ENCODE assay signal across 8 cellular contexts in genomic region chr1:219173758-219174671, GRCh38. TPM values are rescaled to one million over a fixed set of nuclear protein-coding genes. Genes with fewer than 3 reads are reported as not detected.
DNase-seq lines count a peak whose midpoint lies in the region; ATAC-seq, FAIRE-seq and TF ChIP-seq lines count a peak whose summit lies in the region.

Gene LYPLAL1, plus strand, starts transcription at chr1:219173878. Its CDS starts 13 bp downstream, at chr1:219173891.

- H3K27ac Mint-ChIP-seq in astrocyte (ENCODE audit: unreplicated experiment): peak within 1 kb of the TSS; percentile 93

- no peaks in the 10 kb centered on the region for H3K9me3 Mint-ChIP-seq in astrocyte (ENCODE audit: unreplicated experiment)

- no peak for TF ChIP-seq CTCF in astrocyte (IDR thresholded peaks at IDR 0.05; ENCODE audit: insufficient read depth, low read depth, low read length)

- peaks cover 30% of the 10 kb centered on the region for H3K79me2 ChIP-seq in astrocyte (ENCODE audit: insufficient read depth, low read length)

- H3K27me3 ChIP-seq in astrocyte (ENCODE audit: insufficient read depth, low read length) (no peaks in the 10 kb centered on the region), aorta (ENCODE audit: control insufficient read depth in 1 of 2, insufficient read depth in 2 of 2, low read length in 1 of 2) (no peaks in the 10 kb centered on the region)

- peaks cover 10% of the 10 kb centered on the region for H3K4me1 Mint-ChIP-seq in astrocyte (ENCODE audit: low read depth, unreplicated experiment)

- H3K27ac ChIP-seq in astrocyte (ENCODE audit: low read depth, low read length): peak within 1 kb of the TSS; percentile 94
- peak within 1 kb of the TSS; percentile 73 to 79 for H3K27ac ChIP-seq in aorta (ENCODE audit: low read depth in 1 of 2, low read length in 2 of 2)

- H3K4me3 ChIP-seq in astrocyte (ENCODE audit: insufficient read depth, low read depth, low read length): peak within 1 kb of the TSS; percentile 80
- peak within 1 kb of the TSS; percentile 36 to 66 for H3K4me3 ChIP-seq in aorta (ENCODE audit: low read length in 2 of 2)

- H3K9me3 ChIP-seq in astrocyte (ENCODE audit: insufficient read depth, low read depth, low read length): no peaks in the 10 kb centered on the region
- no peaks in the 10 kb centered on the region for H3K9me3 ChIP-seq in aorta (ENCODE audit: control insufficient read depth, low read length)

- ATAC-seq in GM18502 (IDR thresholded peaks at IDR 0.05; ENCODE audit: poor library complexity, unreplicated experiment) (peak; percentile 73), HG02938 (IDR thresholded peaks at IDR 0.05; ENCODE audit: unreplicated experiment) (peak; percentile 50), aorta (ENCODE audit: low FRiP score) (peak; percentile 97)

- FAIRE-seq in astrocyte (lab: Jason Lieb, UNC): peak; percentile 17

- intact Hi-C loops in aorta (cut with DNase I): loop anchor here (5.0 to 10.0 kb wide), 3 partner anchors 128 to 827 kb away; partner anchors contain the start of gene TGFB2 (in 1 of the 2)

- H3K36me3 ChIP-seq in astrocyte (ENCODE audit: insufficient read depth, low read length): no peaks in the 10 kb centered on the region
- H3K36me3 ChIP-seq in aorta (ENCODE audit: control insufficient read depth in 1 of 2, insufficient read depth in 2 of 2, low read length in 1 of 2): no peaks in the 10 kb centered on the region

- 1% methylated on average over 49 to 51 of the region's 51 CpGs for WGBS in aorta, 2 donors

- H3K36me3 Mint-ChIP-seq in astrocyte (ENCODE audit: low read depth, unreplicated experiment): peaks cover 2% of the 10 kb centered on the region

- H3K27me3 Mint-ChIP-seq in astrocyte (ENCODE audit: low read depth, unreplicated experiment): no peaks in the 10 kb centered on the region

- H3K4me2 ChIP-seq in astrocyte (ENCODE audit: low read length): peak within 1 kb of the TSS; percentile 92

- peak within 1 kb of the TSS; percentile 62 for H2AFZ ChIP-seq in astrocyte (ENCODE audit: low read depth, low read length)

- H3K4me3 Mint-ChIP-seq in astrocyte (ENCODE audit: unreplicated experiment): peak within 1 kb of the TSS; percentile 99

- DNase-seq in NCI-H2029 (lab: John Stamatoyannopoulos, UW): peak; percentile 60
- peak; percentile 74 for DNase-seq in T-helper 22 cell (ENCODE audit: low read depth)
- peak; percentile 72 for DNase-seq in astrocyte (ENCODE audit: low read depth)
- DNase-seq in hepatic stellate cell (ENCODE audit: low spot score): peak; percentile 88
- peak; percentile 74 for DNase-seq in renal cortical epithelial cell (ENCODE audit: low read depth)
- DNase-seq in aorta: peak; percentile 94 to 97

- H3K4me1 ChIP-seq in astrocyte (ENCODE audit: insufficient read depth, low read length) (peaks cover 17% of the 10 kb centered on the region), aorta (ENCODE audit: control insufficient read depth in 1 of 2, insufficient read depth in 2 of 2, low read length in 2 of 2) (peaks cover 4 to 10% of the 10 kb centered on the region in 2 donors)

- H3K9ac ChIP-seq in astrocyte (ENCODE audit: low read length): peak within 1 kb of the TSS; percentile 92

- H4K20me1 ChIP-seq in astrocyte (ENCODE audit: insufficient read depth, low read length): no peaks in the 10 kb centered on the region

RNA-seq across cellular contexts. Expression of gene LYPLAL1, which starts in this region (rescaled TPM):
- total RNA-seq in astrocyte: 25.6 and 26.1 TPM in 2 replicates
- 26.4 and 27.5 TPM in 2 replicates for total RNA-seq in renal cortical epithelial cell
- 10 to 100 TPM; 35.1 to 47.0 TPM for total RNA-seq in aorta
- 10 to 100 TPM; 14.9 to 16.0 TPM for polyA plus RNA-seq in aorta

Comparison
In these comparisons a context has a peak if more than half of its experiments do, and no peak if none do; other contexts are left out.
1. Peak in every context shown above with its lines: DNase-seq, ATAC-seq, H3K4me3 ChIP-seq and H3K27ac ChIP-seq.